9 cellular contexts compared by ENCODE assay signal in the genomic region with DNA sequence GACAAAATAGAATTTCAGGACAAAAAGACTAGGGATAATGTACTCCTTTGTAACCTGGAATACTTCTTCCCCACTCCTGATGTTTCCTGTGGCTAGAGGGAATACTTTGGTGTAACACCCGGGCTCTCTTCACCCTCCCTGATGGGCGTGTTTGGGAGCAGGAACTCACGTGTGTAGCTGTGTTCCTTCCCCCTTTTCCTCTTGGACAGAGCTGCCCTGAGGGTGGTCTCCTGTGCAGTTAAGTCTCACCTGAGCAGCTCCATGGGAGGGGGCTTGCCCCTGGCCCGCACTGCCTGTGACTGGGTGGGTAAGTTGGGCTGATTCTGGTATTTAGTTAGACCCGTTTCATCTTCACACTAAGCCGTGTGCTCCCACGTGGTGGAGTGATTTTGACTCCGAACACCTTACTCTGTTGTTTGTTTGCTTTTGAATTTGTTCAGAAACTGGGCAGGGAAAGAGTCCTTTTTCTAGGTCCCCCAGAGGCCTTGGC.
A peak's percentile ranks its signal among the peaks of the same experiment; 100 is the strongest.
DNase-seq lines count a peak whose midpoint lies in the region; ATAC-seq and TF ChIP-seq lines count a peak whose summit lies in the region.
"Had no signal": no experiment of that assay in that cellular context is flagged by ENCODE, and none has a peak within 500 bp of the region (broad histone marks: within the 10 kb centered on the region; RNA-seq: fewer than 3 reads in every experiment).

No MANE protein-coding gene starts in this region.

- peak overlapping the region; percentile 77 for H2AFZ ChIP-seq in neuronal stem cell (ENCODE audit: low read length)

- peak overlapping the region; percentile 43 for H3K23ac ChIP-seq in neuronal stem cell (ENCODE audit: low read depth, low read length, poor library complexity)

- H2BK15ac ChIP-seq in neuronal stem cell (ENCODE audit: low read length) = no peak overlapping the region

- no peak overlapping the region for H2BK12ac ChIP-seq in neuronal stem cell (ENCODE audit: low read length)

- no peak overlapping the region for H2BK120ac ChIP-seq in neuronal stem cell (ENCODE audit: low read depth, low read length)

- no peak overlapping the region for H3K4ac ChIP-seq in neuronal stem cell (ENCODE audit: low read length)

- H3K9me3 ChIP-seq in neuronal stem cell (replicated peaks in 1 of 2; ENCODE audit: control insufficient read depth in 2 of 2, insufficient read depth in 1 of 2, low read depth in 1 of 2, low read length in 2 of 2) = no peaks in the 10 kb centered on the region

- H3K4me2 ChIP-seq in neuronal stem cell (ENCODE audit: insufficient read depth, low read length, poor library complexity, severe bottlenecking) = no peak overlapping the region

- no peaks in the 10 kb centered on the region for H3K27me3 ChIP-seq in neuronal stem cell (ENCODE audit: control insufficient read depth in 3 of 3, insufficient read depth in 3 of 3, low read depth in 1 of 3, low read length in 3 of 3)

- no peaks in the 10 kb centered on the region for H3K27me3 Mint-ChIP-seq in endothelial cell (ENCODE audit: unreplicated experiment)

- no CpG with 5 or more reads among the region's 8 CpGs for WGBS in neuronal stem cell (ENCODE audit: extremely low coverage in 2 of 2, insufficient read length in 2 of 2, insufficient replicate concordance in 1 of 2), 2 donors

- H2BK5ac ChIP-seq in neuronal stem cell (ENCODE audit: low read length) = no peak overlapping the region

- peak overlapping the region; percentile 19 to 32 for H3K4me3 ChIP-seq in neuronal stem cell (ENCODE audit: low read length in 2 of 2)

- no peak for TF ChIP-seq CTCF in endothelial cell (IDR thresholded peaks at IDR 0.05; ENCODE audit: unreplicated experiment)

- H4K8ac ChIP-seq in neuronal stem cell (ENCODE audit: low read depth, low read length) = no peak overlapping the region

- no peak overlapping the region for H3K14ac ChIP-seq in neuronal stem cell (ENCODE audit: low read length)

- H3K9me3 Mint-ChIP-seq in endothelial cell (ENCODE audit: unreplicated experiment) = no peaks in the 10 kb centered on the region

- H4K91ac ChIP-seq in neuronal stem cell (ENCODE audit: low read depth, low read length, poor library complexity) = no peak overlapping the region

- no peak overlapping the region for H3K27ac Mint-ChIP-seq in endothelial cell (ENCODE audit: unreplicated experiment)

- H3K4me3 Mint-ChIP-seq in endothelial cell (ENCODE audit: unreplicated experiment) = peak overlapping the region; percentile 82

- H3K18ac ChIP-seq in neuronal stem cell (ENCODE audit: low read length) = no peak overlapping the region

- no peak overlapping the region for H2AK5ac ChIP-seq in neuronal stem cell (ENCODE audit: low read depth, low read length)

- H3K36me3 Mint-ChIP-seq in endothelial cell (ENCODE audit: low read depth, unreplicated experiment) = peaks cover 4% of the 10 kb centered on the region

- peak; percentile 58 for DNase-seq in Daoy (ENCODE audit: low read depth)
- peak; percentile 53 to 68 for DNase-seq in NCI-H446 (lab: John Stamatoyannopoulos, UW)
- DNase-seq in endothelial cell (ENCODE audit: low spot score) = peak; percentile 39
- DNase-seq in neuronal stem cell (ENCODE audit: low spot score) = no peak
- DNase-seq in amygdala (lab: John Stamatoyannopoulos, UW) = no peak
- DNase-seq in globus pallidus (ENCODE audit: low spot score) = no peak
- DNase-seq: NCI-H1930 had no signal

- no peaks in the 10 kb centered on the region for H3K4me1 ChIP-seq in neuronal stem cell (ENCODE audit: control insufficient read depth in 2 of 2, insufficient read depth in 1 of 2, low read depth in 1 of 2, low read length in 2 of 2)

- H3K79me1 ChIP-seq in neuronal stem cell (ENCODE audit: low read depth, low read length) = no peaks in the 10 kb centered on the region

- H3K4me1 Mint-ChIP-seq in endothelial cell (ENCODE audit: unreplicated experiment) = peaks cover 9% of the 10 kb centered on the region

- no peak overlapping the region for H3K9ac ChIP-seq in neuronal stem cell (ENCODE audit: low read depth, low read length, poor library complexity)

- no peak overlapping the region for H3K27ac ChIP-seq in neuronal stem cell (replicated peaks; ENCODE audit: low read length)

- ATAC-seq in HG03460 (IDR thresholded peaks at IDR 0.05; ENCODE audit: unreplicated experiment) = no peak
- no peak for ATAC-seq in HG03378 (IDR thresholded peaks at IDR 0.05; ENCODE audit: unreplicated experiment)

- no peaks in the 10 kb centered on the region for H3K36me3 ChIP-seq in neuronal stem cell (replicated peaks in 1 of 2; ENCODE audit: control insufficient read depth in 2 of 2, insufficient read depth in 2 of 2, low read length in 2 of 2)

Comparison
In these comparisons a context has a peak if more than half of its experiments do, and no peak if none do; other contexts are left out.
1. DNase-seq: peak in Daoy (single experiment), NCI-H446 (2 of 2) and endothelial cell (single experiment); none in neuronal stem cell (single experiment), amygdala (0 of 56) and globus pallidus (single experiment).